In the genomic region with DNA sequence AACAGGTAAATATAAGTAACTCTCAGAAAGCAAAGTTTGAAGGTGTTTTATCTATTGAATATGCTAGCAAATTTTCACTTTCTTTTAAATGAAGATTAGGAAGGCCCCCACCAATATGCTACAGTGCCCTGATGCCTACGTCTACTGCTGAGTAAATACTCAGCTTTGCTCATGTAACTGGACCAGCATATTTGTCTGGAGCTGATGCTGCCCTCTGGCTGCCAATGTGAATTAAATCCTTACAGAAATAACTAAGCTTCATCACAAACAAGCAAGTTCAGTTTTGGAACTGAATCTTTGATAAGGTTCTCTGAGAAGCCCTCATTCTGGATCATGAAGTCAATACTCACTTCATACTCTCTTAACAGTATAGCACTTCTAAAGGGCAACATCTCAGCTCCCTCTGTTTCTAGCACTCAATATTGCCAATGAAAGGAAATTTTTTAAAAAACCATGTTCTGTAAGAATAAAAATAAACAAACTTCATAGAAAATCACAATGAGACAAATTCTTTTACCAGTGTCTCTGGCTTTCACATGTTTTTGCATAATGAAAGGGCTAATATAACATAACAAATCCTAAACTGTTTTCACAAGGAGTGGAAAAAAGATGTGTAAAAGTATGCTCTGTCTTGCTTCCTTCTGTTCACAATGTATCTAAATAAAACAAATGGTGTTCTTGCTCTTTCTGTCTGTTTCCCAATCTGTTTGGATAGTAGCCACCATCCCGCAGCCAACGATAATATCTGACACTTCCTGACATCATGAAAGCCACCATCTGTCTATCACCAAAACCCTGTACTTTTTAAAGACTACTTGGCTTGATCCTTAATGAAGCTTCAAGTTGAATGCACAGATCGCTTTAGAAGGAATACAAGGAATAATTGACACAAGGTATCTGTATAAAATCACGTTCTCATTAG, we compare ENCODE assay signal across 8 cellular contexts.
DNase-seq lines count a peak whose midpoint lies in the region; ATAC-seq and TF ChIP-seq lines count a peak whose summit lies in the region.

No MANE protein-coding gene starts in this region.

- H3K27ac ChIP-seq in right lobe of liver, result no peak overlapping the region

- H3K27me3 Mint-ChIP-seq in chondrocyte (ENCODE audit: low read depth), result no peaks in the 10 kb centered on the region

- no peak overlapping the region for H3K4me3 Mint-ChIP-seq in chondrocyte (ENCODE audit: unreplicated experiment)

- intact Hi-C loops in right lobe of liver (cut with DNase I), result no loop called here

- H3K36me3 Mint-ChIP-seq in chondrocyte (ENCODE audit: low read depth), result no peaks in the 10 kb centered on the region

- peaks cover 10% of the 10 kb centered on the region for H3K4me1 Mint-ChIP-seq in chondrocyte (ENCODE audit: low read depth)

- DNase-seq in NCI-H510A treated with DMSO at 0.1 percent for 48 hours (lab: John Stamatoyannopoulos, UW) (peak; percentile 25), NCI-H510A (lab: John Stamatoyannopoulos, UW) (no peak), NCI-H460 (ENCODE audit: extremely low read depth, low read depth) (peak; percentile 71), chondrocyte (ENCODE audit: low spot score) (no peak), right lobe of liver (no peak), epidermal melanocyte (ENCODE audit: insufficient read length, low spot score) (no peak)

- H3K36me3 ChIP-seq in right lobe of liver, result no peaks in the 10 kb centered on the region

- H3K9me3 ChIP-seq in right lobe of liver, result no peaks in the 10 kb centered on the region

- no peaks in the 10 kb centered on the region for H3K4me1 ChIP-seq in right lobe of liver

- peak; percentile 83 for TF ChIP-seq CTCF in chondrocyte (IDR thresholded peaks at IDR 0.05)
- peak; percentile 28 to 58 (median 37) for TF ChIP-seq CTCF in right lobe of liver (IDR thresholded peaks at IDR 0.05)

- H3K27me3 ChIP-seq in right lobe of liver, result no peaks in the 10 kb centered on the region

- no peak for TF ChIP-seq POLR2A in right lobe of liver (IDR thresholded peaks at IDR 0.05)

- ATAC-seq in right lobe of liver (peak in 3 of 4 donors; percentile 55 to 64 (median 60)), GM21529 (IDR thresholded peaks at IDR 0.05; ENCODE audit: unreplicated experiment) (no peak), HG02610 (IDR thresholded peaks at IDR 0.05; ENCODE audit: unreplicated experiment) (no peak)

- H3K9me3 Mint-ChIP-seq in chondrocyte (ENCODE audit: low read depth), result no peaks in the 10 kb centered on the region

- H3K27ac Mint-ChIP-seq in chondrocyte (ENCODE audit: unreplicated experiment), result no peak overlapping the region

- 24% methylated on average over 5 of the region's 5 CpGs for WGBS in right lobe of liver (ENCODE audit: insufficient coverage, low coverage, low lambda C conversion rate, missing lambda C conversion rate)

- H3K4me3 ChIP-seq in right lobe of liver, result no peak overlapping the region

Comparison
In these comparisons a context has a peak if more than half of its experiments do, and no peak if none do; other contexts are left out.
1. DNase-seq: peak in NCI-H510A treated with DMSO at 0.1 percent for 48 hours (single experiment) and NCI-H460 (single experiment); none in NCI-H510A (single experiment), chondrocyte (single experiment), right lobe of liver (0 of 3) and epidermal melanocyte (single experiment).
2. ATAC-seq: peak in right lobe of liver (3 of 4); none in GM21529 (single experiment) and HG02610 (single experiment).